In genomic region chr9:21326526-21327139, GRCh38 we compare ENCODE assay signal across 9 cellular contexts. TPM values are rescaled to one million over a fixed set of nuclear protein-coding genes. Genes with fewer than 3 reads are reported as not detected.
DNase-seq lines count a peak whose midpoint lies in the region; ATAC-seq and TF ChIP-seq lines count a peak whose summit lies in the region.
"Had no signal": no experiment of that assay in that cellular context is flagged by ENCODE, and none has a peak within 500 bp of the region (broad histone marks: within the 10 kb centered on the region; RNA-seq: fewer than 3 reads in every experiment).

No MANE protein-coding gene starts in this region.

- intact Hi-C loops in CD4-positive, alpha-beta memory T cell (cut with micrococcal nuclease), result loop anchor here (1.0 to 5.0 kb wide), 8 partner anchors 9 to 463 kb away; partner anchors contain the start of gene KLHL9
- intact Hi-C loops in right lobe of liver (cut with DNase I), result no loop called here

- 30% methylated on average over 2 of the region's 2 CpGs for WGBS in right lobe of liver (ENCODE audit: insufficient coverage, low coverage, low lambda C conversion rate, missing lambda C conversion rate)

- TF ChIP-seq POLR2A in right lobe of liver (IDR thresholded peaks at IDR 0.05), result no peak

- peak overlapping the region in 4 of 8 donors; percentile 36 to 74 (median 44) for H3K4me3 Mint-ChIP-seq in CD4-positive, alpha-beta memory T cell

- H3K9me3 ChIP-seq in CD4-positive, alpha-beta memory T cell (ENCODE audit: control insufficient read depth in 1 of 2, low read length in 2 of 2), result no peaks in the 10 kb centered on the region
- H3K9me3 ChIP-seq in right lobe of liver, result no peaks in the 10 kb centered on the region
- H3K9me3 ChIP-seq: SJSA1 had no signal

- no peak overlapping the region for H3K27ac ChIP-seq in CD4-positive, alpha-beta memory T cell (ENCODE audit: low read depth, low read length)
- no peak overlapping the region for H3K27ac ChIP-seq in right lobe of liver
- H3K27ac ChIP-seq: SJSA1 had no signal

- no peak overlapping the region for H3K4me3 ChIP-seq in CD4-positive, alpha-beta memory T cell (ENCODE audit: low read length in 2 of 2)
- no peak overlapping the region for H3K4me3 ChIP-seq in right lobe of liver
- H3K4me3 ChIP-seq: SJSA1 had no signal

- ATAC-seq in GM18867 (IDR thresholded peaks at IDR 0.05; ENCODE audit: unreplicated experiment), result peak; percentile 79
- ATAC-seq in HG03060 (IDR thresholded peaks at IDR 0.05; ENCODE audit: low read depth, unreplicated experiment), result peak; percentile 79
- ATAC-seq in right lobe of liver, result peak; percentile 92 to 97 (median 94)

- peaks cover 34 to 59% (median 52%) of the 10 kb centered on the region in 4 donors for H3K4me1 Mint-ChIP-seq in CD4-positive, alpha-beta memory T cell

- TF ChIP-seq CTCF in right lobe of liver (IDR thresholded peaks at IDR 0.05), result peak; percentile 61 to 79 (median 72)

- H3K27ac Mint-ChIP-seq in CD4-positive, alpha-beta memory T cell, result peak overlapping the region in 4 of 7 donors; percentile 24 to 74 (median 48)

- no peaks in the 10 kb centered on the region for H3K27me3 Mint-ChIP-seq in CD4-positive, alpha-beta memory T cell

- POLR2A ChIA-PET in CD4-positive, alpha-beta memory T cell (lab: Charles Lee; ENCODE audit: partially characterized antibody), result interaction anchor here (0.8 to 2.9 kb wide), 3 partner anchors 8 to 108 kb away, joined by 3 to 18 read pairs (median 4); no protein-coding TSS in a partner anchor

- H3K36me3 Mint-ChIP-seq in CD4-positive, alpha-beta memory T cell, result peaks cover 16 to 54% of the 10 kb centered on the region in 2 donors

- no peaks in the 10 kb centered on the region for H3K27me3 ChIP-seq in CD4-positive, alpha-beta memory T cell (ENCODE audit: insufficient read depth, low read length)
- H3K27me3 ChIP-seq in right lobe of liver, result no peaks in the 10 kb centered on the region
- H3K27me3 ChIP-seq: SJSA1 had no signal

- peaks cover 49% of the 10 kb centered on the region for H3K4me1 ChIP-seq in CD4-positive, alpha-beta memory T cell (ENCODE audit: insufficient read depth, low read length)
- H3K4me1 ChIP-seq in right lobe of liver, result peaks cover 0 to 24% (median 2%) of the 10 kb centered on the region in 4 donors
- H3K4me1 ChIP-seq: SJSA1 had no signal

- H3K9me3 Mint-ChIP-seq in CD4-positive, alpha-beta memory T cell, result no peaks in the 10 kb centered on the region

- peak in 4 of 5 donors; percentile 57 to 66 (median 61) for DNase-seq in CD4-positive, alpha-beta memory T cell
- peak; percentile 45 for DNase-seq in NCI-H446 treated with DMSO at 0.1 percent for 48 hours (lab: John Stamatoyannopoulos, UW)
- peak; percentile 56 for DNase-seq in central memory CD4-positive, alpha-beta T cell
- no peak for DNase-seq in right lobe of liver
- no peak for DNase-seq in stimulated activated CD4-positive, alpha-beta T cell treated with anti-CD3 and anti-CD28 coated beads, Interleukin-4, amount 100 ng/mL, for 1 hour
- DNase-seq in NCI-H226, result no peak

- CTCF ChIA-PET in CD4-positive, alpha-beta memory T cell (lab: Charles Lee; ENCODE audit: partially characterized antibody), result interaction anchor here (0.6 to 12.4 kb wide), 39 partner anchors 8 to 464 kb away, joined by 3 to 227 read pairs (median 5); partner anchors contain the start of genes IFNA8 and KLHL9

- no peaks in the 10 kb centered on the region for H3K36me3 ChIP-seq in CD4-positive, alpha-beta memory T cell (ENCODE audit: insufficient read depth, low read length)
- peaks cover 0 to 7% (median 0%) of the 10 kb centered on the region in 4 donors for H3K36me3 ChIP-seq in right lobe of liver

RNA-seq across cellular contexts. Expression of gene KLHL9, which starts 8.6 kb away (rescaled TPM):
- 10 to 100 TPM; 38.7 to 40.1 TPM for total RNA-seq in CD4-positive, alpha-beta memory T cell
- polyA plus RNA-seq in CD4-positive, alpha-beta memory T cell, result 10 to 100 TPM; 14.3 to 18.1 TPM
- total RNA-seq in right lobe of liver, result 10 to 100 TPM in 2 of 6 experiments, 1 to 10 TPM in 4; 5.9 to 11.7 (median 8.7) TPM

RNA-seq across cellular contexts. Expression of gene IFNA5, which starts 21.5 kb away (rescaled TPM):
- not detected for total RNA-seq in CD4-positive, alpha-beta memory T cell
- not detected for polyA plus RNA-seq in CD4-positive, alpha-beta memory T cell
- total RNA-seq in right lobe of liver, result not detected
- total RNA-seq: SJSA1 had no signal

RNA-seq across cellular contexts. Expression of gene IFNA6, which starts 24.1 kb away (rescaled TPM):
- not detected for total RNA-seq in CD4-positive, alpha-beta memory T cell
- polyA plus RNA-seq in CD4-positive, alpha-beta memory T cell, result not detected
- not detected for total RNA-seq in right lobe of liver
- total RNA-seq: SJSA1 had no signal

RNA-seq across cellular contexts. Expression of gene IFNA13, which starts 41.2 kb away (rescaled TPM):
- total RNA-seq in CD4-positive, alpha-beta memory T cell, result not detected
- polyA plus RNA-seq in CD4-positive, alpha-beta memory T cell, result not detected
- not detected for total RNA-seq in right lobe of liver
- total RNA-seq: SJSA1 had no signal

RNA-seq across cellular contexts. Expression of gene IFNA2, which starts 58.6 kb away (rescaled TPM):
- total RNA-seq in CD4-positive, alpha-beta memory T cell, result not detected
- not detected for polyA plus RNA-seq in CD4-positive, alpha-beta memory T cell
- total RNA-seq in right lobe of liver, result not detected
- total RNA-seq: SJSA1 had no signal

Comparison
In these comparisons a context has a peak if more than half of its experiments do, and no peak if none do; other contexts are left out.
1. DNase-seq: peak in CD4-positive, alpha-beta memory T cell (4 of 5), NCI-H446 treated with DMSO at 0.1 percent for 48 hours (single experiment) and central memory CD4-positive, alpha-beta T cell (single experiment); none in right lobe of liver (0 of 3), stimulated activated CD4-positive, alpha-beta T cell treated with anti-CD3 and anti-CD28 coated beads, Interleukin-4, amount 100 ng/mL, for 1 hour (single experiment) and NCI-H226 (single experiment).
2. Peak in every context shown above with its lines, with median percentiles within 50 percentile points of each other: ATAC-seq.